In the genomic region with DNA sequence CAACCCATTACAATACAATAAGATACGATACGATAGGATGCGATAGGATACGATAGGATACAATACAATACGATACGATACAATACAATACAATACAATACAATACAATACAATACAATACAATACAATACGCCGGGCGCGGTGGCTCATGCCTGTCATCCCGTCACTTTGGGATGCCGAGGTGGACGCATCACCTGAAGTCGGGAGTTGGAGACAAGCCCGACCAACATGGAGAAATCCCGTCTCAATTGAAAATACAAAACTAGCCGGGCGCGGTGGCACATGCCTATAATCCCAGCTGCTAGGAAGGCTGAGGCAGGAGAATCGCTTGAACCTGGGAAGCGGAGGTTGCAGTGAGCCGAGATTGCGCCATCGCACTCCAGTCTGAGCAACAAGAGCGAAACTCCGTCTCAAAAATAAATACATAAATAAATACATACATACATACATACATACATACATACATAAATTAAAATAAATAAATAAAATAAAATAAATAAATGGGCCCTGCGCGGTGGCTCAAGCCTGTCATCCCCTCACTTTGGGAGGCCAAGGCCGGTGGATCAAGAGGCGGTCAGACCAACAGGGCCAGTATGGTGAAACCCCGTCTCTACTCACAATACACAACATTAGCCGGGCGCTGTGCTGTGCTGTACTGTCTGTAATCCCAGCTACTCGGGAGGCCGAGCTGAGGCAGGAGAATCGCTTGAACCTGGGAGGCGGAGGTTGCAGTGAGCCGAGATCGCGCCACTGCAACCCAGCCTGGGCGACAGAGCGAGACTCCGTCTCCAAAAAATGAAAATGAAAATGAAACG, we compare ENCODE assay signal across 8 cellular contexts.
DNase-seq lines count a peak whose midpoint lies in the region; ATAC-seq and TF ChIP-seq lines count a peak whose summit lies in the region.
"Not testable (repeated sequence)": the region's sequence is repeated elsewhere in the genome, so short reads cannot be mapped to it uniquely, and the experiment has no call there.

No MANE protein-coding gene starts in this region.

- not testable (repeated sequence) for H3K36me3 Mint-ChIP-seq in CD4-positive, alpha-beta T cell (ENCODE audit: low read depth); natural killer cell treated with Interleukin-12 subunit alpha and Interleukin-12 subunit beta and Interleukin-15 and Interleukin-18, amount 100 ng/mL, for 72 hours

- intact Hi-C loops in CD4-positive, alpha-beta T cell (cut with DNase I, micrococcal nuclease), result not testable (repeated sequence)

- H3K27me3 ChIP-seq in CD4-positive, alpha-beta T cell (ENCODE audit: control insufficient read depth, insufficient read depth, low read length); foreskin keratinocyte: not testable (repeated sequence)

- H3K27ac Mint-ChIP-seq in CD4-positive, alpha-beta T cell; natural killer cell treated with Interleukin-12 subunit alpha and Interleukin-12 subunit beta and Interleukin-15 and Interleukin-18, amount 100 ng/mL, for 72 hours: not testable (repeated sequence)

- peak; percentile 62 for ATAC-seq in CD4-positive, alpha-beta T cell (ENCODE audit: poor library complexity)
- ATAC-seq in GM19035 (IDR thresholded peaks at IDR 0.05; ENCODE audit: unreplicated experiment), result peak; percentile 69
- peak; percentile 82 for ATAC-seq in GM21528 (IDR thresholded peaks at IDR 0.05; ENCODE audit: low FRiP score, unreplicated experiment)
- peak; percentile 65 for ATAC-seq in HG02870 (IDR thresholded peaks at IDR 0.05; ENCODE audit: unreplicated experiment)
- ATAC-seq in HG03196 (IDR thresholded peaks at IDR 0.05; ENCODE audit: unreplicated experiment), result peak; percentile 88
- peak; percentile 80 for ATAC-seq in SK-N-SH treated with all-trans-retinoic acid at 6 μM for 48 hours
- ATAC-seq in foreskin keratinocyte, result peak; percentile 76
- peak; percentile 85 to 87 for ATAC-seq in natural killer cell treated with Interleukin-12 subunit alpha and Interleukin-12 subunit beta and Interleukin-15 and Interleukin-18, amount 100 ng/mL, for 72 hours

- H3K9me3 Mint-ChIP-seq in CD4-positive, alpha-beta T cell; natural killer cell treated with Interleukin-12 subunit alpha and Interleukin-12 subunit beta and Interleukin-15 and Interleukin-18, amount 100 ng/mL, for 72 hours: not testable (repeated sequence)

- not testable (repeated sequence) for H3K4me1 ChIP-seq in foreskin keratinocyte

- not testable (repeated sequence) for H3K4me1 Mint-ChIP-seq in CD4-positive, alpha-beta T cell (ENCODE audit: low read depth); natural killer cell treated with Interleukin-12 subunit alpha and Interleukin-12 subunit beta and Interleukin-15 and Interleukin-18, amount 100 ng/mL, for 72 hours (ENCODE audit: low read depth in 2 of 2)

- not testable (repeated sequence) for DNase-seq in CD4-positive, alpha-beta T cell; foreskin keratinocyte; natural killer cell treated with Interleukin-12 subunit alpha and Interleukin-12 subunit beta and Interleukin-15 and Interleukin-18, amount 100 ng/mL, for 72 hours (ENCODE audit: low spot score)

- TF ChIP-seq CTCF in CD4-positive, alpha-beta T cell (IDR thresholded peaks at IDR 0.05); foreskin keratinocyte (conservative IDR thresholded peaks at IDR 0.05): not testable (repeated sequence)

- H3K9me3 ChIP-seq in CD4-positive, alpha-beta T cell (ENCODE audit: control insufficient read depth, low read length), result not testable (repeated sequence)

- H3K27ac ChIP-seq in CD4-positive, alpha-beta T cell (ENCODE audit: low read depth, low read length); foreskin keratinocyte: not testable (repeated sequence)

- H3K4me3 Mint-ChIP-seq in CD4-positive, alpha-beta T cell; natural killer cell treated with Interleukin-12 subunit alpha and Interleukin-12 subunit beta and Interleukin-15 and Interleukin-18, amount 100 ng/mL, for 72 hours: not testable (repeated sequence)

- POLR2A ChIA-PET in CD4-positive, alpha-beta T cell (lab: Charles Lee), result not testable (repeated sequence)

- CTCF ChIA-PET in CD4-positive, alpha-beta T cell (lab: Charles Lee), result not testable (repeated sequence)

- H3K27me3 Mint-ChIP-seq in CD4-positive, alpha-beta T cell; natural killer cell treated with Interleukin-12 subunit alpha and Interleukin-12 subunit beta and Interleukin-15 and Interleukin-18, amount 100 ng/mL, for 72 hours: not testable (repeated sequence)
